Comparison of ENCODE assay signal across 16 cellular contexts in the genomic region with DNA sequence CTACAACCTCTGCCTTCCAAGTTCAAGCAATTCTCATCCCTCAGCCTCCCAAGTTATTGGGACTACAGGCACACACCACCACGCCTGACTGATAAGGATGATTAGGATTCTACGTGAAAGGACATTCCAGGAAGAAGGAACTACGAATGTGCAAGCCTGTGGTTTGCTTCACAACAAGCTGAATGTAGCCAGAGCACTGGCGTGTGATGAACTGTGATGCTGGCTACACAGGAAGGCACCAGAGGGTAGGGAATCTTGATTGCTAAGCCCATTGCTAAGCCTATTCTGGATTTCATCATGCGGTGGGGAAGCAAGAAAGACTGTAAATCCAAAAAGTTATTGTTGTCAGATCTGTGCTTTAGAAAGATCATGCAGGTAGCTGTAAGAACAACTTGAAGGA.
DNase-seq lines count a peak whose midpoint lies in the region; ATAC-seq and TF ChIP-seq lines count a peak whose summit lies in the region.
"Had no signal": no experiment of that assay in that cellular context is flagged by ENCODE, and none has a peak within 500 bp of the region (broad histone marks: within the 10 kb centered on the region; RNA-seq: fewer than 3 reads in every experiment).

No MANE protein-coding gene starts in this region.

- peaks cover 25 to 45% (median 36%) of the 10 kb centered on the region in 10 experiments for H3K4me1 ChIP-seq in BLaER1 treated with 17β-estradiol and CSF1 and Interleukin-3, amounts not matched to agents 10 nM and 100 nM
- H3K4me1 ChIP-seq in IMR-90 (ENCODE audit: control insufficient read depth, insufficient read depth, low read length), result no peaks in the 10 kb centered on the region
- H3K4me1 ChIP-seq in naive thymus-derived CD4-positive, alpha-beta T cell (ENCODE audit: control insufficient read depth in 2 of 2, insufficient read depth in 2 of 2, low read length in 2 of 2), result peaks cover 0 to 11% of the 10 kb centered on the region in 2 donors

- no peak overlapping the region for H4K91ac ChIP-seq in IMR-90 (ENCODE audit: insufficient read depth, low read depth, low read length)

- no peaks in the 10 kb centered on the region for H3K79me1 ChIP-seq in IMR-90 (ENCODE audit: low read depth in 1 of 2, low read length in 2 of 2)

- no peak overlapping the region for H3K18ac ChIP-seq in IMR-90 (ENCODE audit: low read depth, low read length)

- TF ChIP-seq CTCF in IMR-90 (conservative IDR thresholded peaks at IDR 0.05; ENCODE audit: low read depth, low read length) (no peak), brain microvascular endothelial cell (IDR thresholded peaks at IDR 0.05; ENCODE audit: low read depth, low read length, missing control alignments) (no peak)

- in situ Hi-C loops in IMR-90 (cut with MboI; ENCODE audit: low sequenced_read_pairs), result loop anchor here (25.0 kb wide), 1 partner anchor 267 kb away; no protein-coding TSS in a partner anchor
- in situ Hi-C loops in brain microvascular endothelial cell (cut with HindIII; ENCODE audit: low pct_ligation_motif_present, low sequenced_read_pairs), result no loop called here

- H3K36me3 Mint-ChIP-seq in naive thymus-derived CD4-positive, alpha-beta T cell, result no peaks in the 10 kb centered on the region

- H3K36me3 ChIP-seq in BLaER1 treated with 17β-estradiol and CSF1 and Interleukin-3, amounts not matched to agents 10 nM and 100 nM, result no peaks in the 10 kb centered on the region
- H3K36me3 ChIP-seq in IMR-90 (ENCODE audit: control insufficient read depth, insufficient read depth, low read length), result no peaks in the 10 kb centered on the region
- H3K36me3 ChIP-seq in brain microvascular endothelial cell (replicated peaks), result no peaks in the 10 kb centered on the region
- no peaks in the 10 kb centered on the region for H3K36me3 ChIP-seq in naive thymus-derived CD4-positive, alpha-beta T cell (ENCODE audit: control insufficient read depth in 2 of 3, insufficient read depth in 3 of 3, low read length in 3 of 3)

- peak overlapping the region in 9 of 11 experiments; percentile 1 to 50 (median 19); a peak in 6 of 22 replicates for H3K4me2 ChIP-seq in BLaER1 treated with 17β-estradiol and CSF1 and Interleukin-3, amounts not matched to agents 10 nM and 100 nM
- H3K4me2 ChIP-seq in IMR-90 (ENCODE audit: low read depth, low read length), result no peak overlapping the region

- no peaks in the 10 kb centered on the region for H4K20me1 ChIP-seq in BLaER1 treated with 17β-estradiol and CSF1 and Interleukin-3, amounts not matched to agents 10 nM and 100 nM
- no peaks in the 10 kb centered on the region for H4K20me1 ChIP-seq in IMR-90 (ENCODE audit: insufficient read depth, low read length)

- H2BK5ac ChIP-seq in IMR-90 (ENCODE audit: low read depth, low read length, poor library complexity, severe bottlenecking), result no peak overlapping the region

- CTCF ChIA-PET in IMR-90 (lab: Yijun Ruan, JAX), result no interaction called here
- CTCF ChIA-PET in naive thymus-derived CD4-positive, alpha-beta T cell (lab: Charles Lee), result interaction anchor here (0.8 to 1.3 kb wide), 2 partner anchors 264 to 476 kb away, joined by 3 to 5 read pairs; no protein-coding TSS in a partner anchor

- peaks cover 20 to 36% (median 33%) of the 10 kb centered on the region in 7 donors for H3K4me1 Mint-ChIP-seq in naive thymus-derived CD4-positive, alpha-beta T cell
- H3K4me1 Mint-ChIP-seq: H9 had no signal

- WGBS in IMR-90 (ENCODE audit: extremely low coverage in 2 of 2, insufficient read length in 1 of 2), 2 experiments, result 45% methylated on average over 2 of the region's 5 CpGs; no CpG with 5 or more reads in 1 of the 2 experiments

- dilution Hi-C loops in IMR-90 (cut with HindIII; ENCODE audit: low sequenced_read_pairs, unreplicated experiment), result no loop called here

- no TSS peak for BruUV-seq in IMR-90 (replicated peaks; lab: Mats Ljungman, UMichigan)

- H3K27me3 ChIP-seq in BLaER1 treated with 17β-estradiol and CSF1 and Interleukin-3, amounts not matched to agents 10 nM and 100 nM, result no peaks in the 10 kb centered on the region
- peaks cover 9% of the 10 kb centered on the region; the same call in 1 of the 2 replicates for H3K27me3 ChIP-seq in IMR-90 (ENCODE audit: control insufficient read depth, insufficient read depth, low read length)
- no peaks in the 10 kb centered on the region for H3K27me3 ChIP-seq in brain microvascular endothelial cell (replicated peaks)
- H3K27me3 ChIP-seq in naive thymus-derived CD4-positive, alpha-beta T cell (ENCODE audit: control insufficient read depth in 2 of 2, insufficient read depth in 2 of 2, low read length in 2 of 2), result no peaks in the 10 kb centered on the region

- H3K27me3 Mint-ChIP-seq in naive thymus-derived CD4-positive, alpha-beta T cell, result no peaks in the 10 kb centered on the region

- H4K8ac ChIP-seq in IMR-90 (ENCODE audit: low read depth in 2 of 2, low read length in 2 of 2), result no peak overlapping the region

- POLR2A ChIA-PET in IMR-90 (lab: Charles Lee; ENCODE audit: unreplicated experiment), result no interaction called here
- POLR2A ChIA-PET in naive thymus-derived CD4-positive, alpha-beta T cell (lab: Charles Lee), result no interaction called here

- H3K56ac ChIP-seq in IMR-90 (ENCODE audit: extremely low read depth, insufficient read depth, low read length), result no peak overlapping the region

- H2AK5ac ChIP-seq in IMR-90 (ENCODE audit: low read depth, low read length), result no peak overlapping the region; the same call in 1 of the 2 replicates

- H3K9ac ChIP-seq in BLaER1 treated with 17β-estradiol and CSF1 and Interleukin-3, amounts not matched to agents 10 nM and 100 nM, result no peak overlapping the region
- no peak overlapping the region for H3K9ac ChIP-seq in IMR-90 (ENCODE audit: low read depth, low read length)

- TF ChIP-seq RAD21 in IMR-90 (IDR thresholded peaks at IDR 0.05; ENCODE audit: low read length), result no peak

- TF ChIP-seq POLR2A in IMR-90 (IDR thresholded peaks at IDR 0.05; ENCODE audit: low read depth, low read length), result no peak

- H3K4me3 Mint-ChIP-seq in naive thymus-derived CD4-positive, alpha-beta T cell, result no peak overlapping the region
- H3K4me3 Mint-ChIP-seq: H9 had no signal

- H3K9me3 ChIP-seq in BLaER1 treated with 17β-estradiol and CSF1 and Interleukin-3, amounts not matched to agents 10 nM and 100 nM (replicated peaks in 1 of 11), result no peaks in the 10 kb centered on the region
- no peaks in the 10 kb centered on the region for H3K9me3 ChIP-seq in IMR-90 (ENCODE audit: control insufficient read depth, insufficient read depth, low read length)
- H3K9me3 ChIP-seq in naive thymus-derived CD4-positive, alpha-beta T cell (ENCODE audit: control insufficient read depth in 2 of 3, low read length in 3 of 3), result no peaks in the 10 kb centered on the region

- no peak overlapping the region for H3K4ac ChIP-seq in IMR-90 (ENCODE audit: low read depth, low read length)

- H3K9me3 Mint-ChIP-seq in naive thymus-derived CD4-positive, alpha-beta T cell, result peaks cover 0 to 6% (median 0%) of the 10 kb centered on the region in 11 donors
- H3K9me3 Mint-ChIP-seq: H9 had no signal

- H3K27ac ChIP-seq in BLaER1 treated with 17β-estradiol and CSF1 and Interleukin-3, amounts not matched to agents 10 nM and 100 nM, result no peak overlapping the region
- H3K27ac ChIP-seq in IMR-90 (ENCODE audit: insufficient read depth, low read length) (no peak overlapping the region), brain microvascular endothelial cell (no peak overlapping the region)
- no peak overlapping the region for H3K27ac ChIP-seq in naive thymus-derived CD4-positive, alpha-beta T cell (ENCODE audit: low read depth, low read length)
- H3K27ac ChIP-seq: C4-2B had no signal

- ATAC-seq in IMR-90 (ENCODE audit: low read depth), result no peak
- no peak for ATAC-seq in naive thymus-derived CD4-positive, alpha-beta T cell
- ATAC-seq in HG02759 (IDR thresholded peaks at IDR 0.05; ENCODE audit: unreplicated experiment), result no peak

- no peak overlapping the region for H2BK15ac ChIP-seq in IMR-90 (ENCODE audit: low read depth, low read length)

- no peak overlapping the region for H2BK120ac ChIP-seq in IMR-90 (ENCODE audit: low read depth, low read length)

- no peak overlapping the region for H4K5ac ChIP-seq in IMR-90 (ENCODE audit: low read depth, low read length)

- no peaks in the 10 kb centered on the region for H3K9me1 ChIP-seq in IMR-90 (ENCODE audit: insufficient read depth, low read length)

- no peak overlapping the region for H3K4me3 ChIP-seq in BLaER1 treated with 17β-estradiol and CSF1 and Interleukin-3, amounts not matched to agents 10 nM and 100 nM
- H3K4me3 ChIP-seq in IMR-90 (ENCODE audit: insufficient read depth, low read depth, low read length) (no peak overlapping the region), brain microvascular endothelial cell (ENCODE audit: low read depth, low read length) (no peak overlapping the region)
- no peak overlapping the region for H3K4me3 ChIP-seq in naive thymus-derived CD4-positive, alpha-beta T cell (ENCODE audit: low read length)

- H3K23ac ChIP-seq in IMR-90 (ENCODE audit: low read depth, low read length), result no peak overlapping the region

- intact Hi-C loops in IMR-90 (cut with micrococcal nuclease), result no loop called here
- intact Hi-C loops in naive thymus-derived CD4-positive, alpha-beta T cell (cut with micrococcal nuclease), result no loop called here

- no peak overlapping the region for H3K27ac Mint-ChIP-seq in naive thymus-derived CD4-positive, alpha-beta T cell

- H2AFZ ChIP-seq in IMR-90 (replicated peaks; ENCODE audit: low read length, poor library complexity), result no peak overlapping the region

- H2BK20ac ChIP-seq in IMR-90 (ENCODE audit: low read depth, low read length), result no peak overlapping the region

- H2AK9ac ChIP-seq in IMR-90 (replicated peaks; ENCODE audit: low read depth, low read length, poor library complexity), result no peak overlapping the region

- peak; percentile 37 for DNase-seq in IMR-90
- DNase-seq in brain microvascular endothelial cell, result peak; percentile 28
- peak; percentile 11 for DNase-seq in kidney glomerular epithelial cell (lab: John Stamatoyannopoulos, UW)
- DNase-seq in dermis blood vessel endothelial cell, result no peak
- DNase-seq in naive thymus-derived CD4-positive, alpha-beta T cell, result no peak
- no peak for DNase-seq in NCI-H187 treated with DMSO at 0.1 percent for 48 hours (lab: John Stamatoyannopoulos, UW)
- DNase-seq: DMS153, H9, KBM-7, NCI-H1092, NCI-H1694, NCI-H446, SHP77 treated with DMSO at 0.1 percent for 48 hours had no signal

- H3K14ac ChIP-seq in IMR-90 (replicated peaks; ENCODE audit: low read depth, low read length), result 0 out of 2 replicates have a peak overlapping the region, but pooled peaks have one; percentile 8

TF ChIP-seq in IMR-90, 13 proteins besides CTCF, POLR2A, EP300 and RAD21 (continues in another document):
- no peak for TF ChIP-seq NFE2L2 (IDR thresholded peaks at IDR 0.05; ENCODE audit: low read depth, low read length)
- no peak for TF ChIP-seq ELK1 (IDR thresholded peaks at IDR 0.05; ENCODE audit: borderline replicate concordance, low read depth, low read length)

Comparison
In these comparisons a context has a peak if more than half of its experiments do, and no peak if none do; other contexts are left out.
1. DNase-seq: peak in IMR-90 (single experiment), brain microvascular endothelial cell (single experiment) and kidney glomerular epithelial cell (single experiment); none in dermis blood vessel endothelial cell (single experiment), naive thymus-derived CD4-positive, alpha-beta T cell (0 of 9) and NCI-H187 treated with DMSO at 0.1 percent for 48 hours (single experiment).